ENCODE assay signal across 1 cellular context in genomic region chr1:6259491-6260362, GRCh38.
TF ChIP-seq lines count a peak whose summit lies in the region.

No MANE protein-coding gene starts in this region.

TF ChIP-seq in HepG2, 621 proteins besides CTCF, POLR2A, EP300 and RAD21 (continued from another document and continues in another):
- TF ChIP-seq ZNF550 (CRISPR knock-in tag; IDR thresholded peaks at IDR 0.05; ENCODE audit: borderline replicate concordance) (no peak), ZNF792 (CRISPR knock-in tag; IDR thresholded peaks at IDR 0.05) (no peak), NR2F2 (IDR thresholded peaks at IDR 0.05; ENCODE audit: borderline replicate concordance, low read depth) (no peak), ZNF274 (CRISPR knock-in tag; IDR thresholded peaks at IDR 0.05) (no peak), ZNF432 (CRISPR knock-in tag; IDR thresholded peaks at IDR 0.05; ENCODE audit: borderline replicate concordance) (no peak), ZHX1 (CRISPR knock-in tag; IDR thresholded peaks at IDR 0.05; ENCODE audit: low read depth) (no peak), ZNF329 (CRISPR knock-in tag; IDR thresholded peaks at IDR 0.05; ENCODE audit: low read depth) (no peak), AGO2 (optimal IDR thresholded peaks at IDR 0.05; ENCODE audit: low read depth, low read length) (no peak), ARNTL (CRISPR knock-in tag; IDR thresholded peaks at IDR 0.05) (no peak), BCL6 (CRISPR knock-in tag; IDR thresholded peaks at IDR 0.05) (no peak; the same call in 1 of the 2 replicates), TOPORS (CRISPR knock-in tag; IDR thresholded peaks at IDR 0.05) (no peak), KDM5A (IDR thresholded peaks at IDR 0.05; ENCODE audit: borderline replicate concordance, low read length) (no peak), ZNF629 (CRISPR knock-in tag; conservative IDR thresholded peaks at IDR 0.05) (0 out of 2 replicates have a peak, but pooled peaks have one; percentile 15), KDM5B (CRISPR knock-in tag; IDR thresholded peaks at IDR 0.05; ENCODE audit: borderline replicate concordance) (no peak), ZFX (CRISPR knock-in tag; IDR thresholded peaks at IDR 0.05; ENCODE audit: low read depth) (0 out of 2 replicates have a peak, but pooled peaks have one; percentile 24), ZNF451 (CRISPR knock-in tag; IDR thresholded peaks at IDR 0.05) (0 out of 2 replicates have a peak, but pooled peaks have one; percentile 32), ZNF746 (CRISPR knock-in tag; IDR thresholded peaks at IDR 0.05) (no peak), ZMAT5 (CRISPR knock-in tag; IDR thresholded peaks at IDR 0.05; ENCODE audit: borderline replicate concordance, low read depth) (no peak), ZC3H4 (CRISPR knock-in tag; IDR thresholded peaks at IDR 0.05; ENCODE audit: borderline replicate concordance) (no peak), ZNF501 (CRISPR knock-in tag; IDR thresholded peaks at IDR 0.05) (peak; percentile 57; the same call in 1 of the 2 replicates), SMAD9 (CRISPR knock-in tag; IDR thresholded peaks at IDR 0.05) (no peak), CBX2 (IDR thresholded peaks at IDR 0.05; ENCODE audit: low read depth, low read length) (no peak), CBX2 (CRISPR knock-in tag; IDR thresholded peaks at IDR 0.05; ENCODE audit: low read depth) (no peak), ZNF44 (CRISPR knock-in tag; IDR thresholded peaks at IDR 0.05) (no peak), ZNF468 (CRISPR knock-in tag; IDR thresholded peaks at IDR 0.05) (no peak), KLF9 (CRISPR knock-in tag; IDR thresholded peaks at IDR 0.05; ENCODE audit: low read depth) (no peak), MED13 (CRISPR knock-in tag; IDR thresholded peaks at IDR 0.05) (no peak), THAP11 (CRISPR knock-in tag; IDR thresholded peaks at IDR 0.05) (no peak), ESRRA (CRISPR knock-in tag; IDR thresholded peaks at IDR 0.05; ENCODE audit: low read depth) (no peak), ZNF225 (CRISPR knock-in tag; IDR thresholded peaks at IDR 0.05) (no peak), ZFP41 (CRISPR knock-in tag; IDR thresholded peaks at IDR 0.05; ENCODE audit: borderline replicate concordance) (no peak), CC2D1A (CRISPR knock-in tag; IDR thresholded peaks at IDR 0.05) (no peak), ZBTB7A (CRISPR knock-in tag; IDR thresholded peaks at IDR 0.05) (no peak), FOXA3 (CRISPR knock-in tag; IDR thresholded peaks at IDR 0.05) (no peak), ZNF652 (CRISPR knock-in tag; IDR thresholded peaks at IDR 0.05; ENCODE audit: borderline replicate concordance, low read depth) (no peak), HIC2 (CRISPR knock-in tag; IDR thresholded peaks at IDR 0.05; ENCODE audit: low read depth) (no peak), SP140L (CRISPR knock-in tag; IDR thresholded peaks at IDR 0.05; ENCODE audit: borderline replicate concordance) (no peak), ZNF292 (CRISPR knock-in tag; IDR thresholded peaks at IDR 0.05; ENCODE audit: borderline replicate concordance, low read depth) (no peak), HMG20A (CRISPR knock-in tag; IDR thresholded peaks at IDR 0.05; ENCODE audit: borderline replicate concordance) (no peak)
- TF ChIP-seq, protein P1, sequence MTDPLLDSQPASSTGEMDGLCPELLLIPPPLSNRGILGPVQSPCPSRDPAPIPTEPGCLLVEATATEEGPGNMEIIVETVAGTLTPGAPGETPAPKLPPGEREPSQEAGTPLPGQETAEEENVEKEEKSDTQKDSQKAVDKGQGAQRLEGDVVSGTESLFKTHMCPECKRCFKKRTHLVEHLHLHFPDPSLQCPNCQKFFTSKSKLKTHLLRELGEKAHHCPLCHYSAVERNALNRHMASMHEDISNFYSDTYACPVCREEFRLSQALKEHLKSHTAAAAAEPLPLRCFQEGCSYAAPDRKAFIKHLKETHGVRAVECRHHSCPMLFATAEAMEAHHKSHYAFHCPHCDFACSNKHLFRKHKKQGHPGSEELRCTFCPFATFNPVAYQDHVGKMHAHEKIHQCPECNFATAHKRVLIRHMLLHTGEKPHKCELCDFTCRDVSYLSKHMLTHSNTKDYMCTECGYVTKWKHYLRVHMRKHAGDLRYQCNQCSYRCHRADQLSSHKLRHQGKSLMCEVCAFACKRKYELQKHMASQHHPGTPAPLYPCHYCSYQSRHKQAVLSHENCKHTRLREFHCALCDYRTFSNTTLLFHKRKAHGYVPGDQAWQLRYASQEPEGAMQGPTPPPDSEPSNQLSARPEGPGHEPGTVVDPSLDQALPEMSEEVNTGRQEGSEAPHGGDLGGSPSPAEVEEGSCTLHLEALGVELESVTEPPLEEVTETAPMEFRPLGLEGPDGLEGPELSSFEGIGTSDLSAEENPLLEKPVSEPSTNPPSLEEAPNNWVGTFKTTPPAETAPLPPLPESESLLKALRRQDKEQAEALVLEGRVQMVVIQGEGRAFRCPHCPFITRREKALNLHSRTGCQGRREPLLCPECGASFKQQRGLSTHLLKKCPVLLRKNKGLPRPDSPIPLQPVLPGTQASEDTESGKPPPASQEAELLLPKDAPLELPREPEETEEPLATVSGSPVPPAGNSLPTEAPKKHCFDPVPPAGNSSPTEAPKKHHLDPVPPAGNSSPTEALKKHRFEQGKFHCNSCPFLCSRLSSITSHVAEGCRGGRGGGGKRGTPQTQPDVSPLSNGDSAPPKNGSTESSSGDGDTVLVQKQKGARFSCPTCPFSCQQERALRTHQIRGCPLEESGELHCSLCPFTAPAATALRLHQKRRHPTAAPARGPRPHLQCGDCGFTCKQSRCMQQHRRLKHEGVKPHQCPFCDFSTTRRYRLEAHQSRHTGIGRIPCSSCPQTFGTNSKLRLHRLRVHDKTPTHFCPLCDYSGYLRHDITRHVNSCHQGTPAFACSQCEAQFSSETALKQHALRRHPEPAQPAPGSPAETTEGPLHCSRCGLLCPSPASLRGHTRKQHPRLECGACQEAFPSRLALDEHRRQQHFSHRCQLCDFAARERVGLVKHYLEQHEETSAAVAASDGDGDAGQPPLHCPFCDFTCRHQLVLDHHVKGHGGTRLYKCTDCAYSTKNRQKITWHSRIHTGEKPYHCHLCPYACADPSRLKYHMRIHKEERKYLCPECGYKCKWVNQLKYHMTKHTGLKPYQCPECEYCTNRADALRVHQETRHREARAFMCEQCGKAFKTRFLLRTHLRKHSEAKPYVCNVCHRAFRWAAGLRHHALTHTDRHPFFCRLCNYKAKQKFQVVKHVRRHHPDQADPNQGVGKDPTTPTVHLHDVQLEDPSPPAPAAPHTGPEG (CRISPR knock-in tag; IDR thresholded peaks at IDR 0.05) = no peak
- TF ChIP-seq, protein P2, sequence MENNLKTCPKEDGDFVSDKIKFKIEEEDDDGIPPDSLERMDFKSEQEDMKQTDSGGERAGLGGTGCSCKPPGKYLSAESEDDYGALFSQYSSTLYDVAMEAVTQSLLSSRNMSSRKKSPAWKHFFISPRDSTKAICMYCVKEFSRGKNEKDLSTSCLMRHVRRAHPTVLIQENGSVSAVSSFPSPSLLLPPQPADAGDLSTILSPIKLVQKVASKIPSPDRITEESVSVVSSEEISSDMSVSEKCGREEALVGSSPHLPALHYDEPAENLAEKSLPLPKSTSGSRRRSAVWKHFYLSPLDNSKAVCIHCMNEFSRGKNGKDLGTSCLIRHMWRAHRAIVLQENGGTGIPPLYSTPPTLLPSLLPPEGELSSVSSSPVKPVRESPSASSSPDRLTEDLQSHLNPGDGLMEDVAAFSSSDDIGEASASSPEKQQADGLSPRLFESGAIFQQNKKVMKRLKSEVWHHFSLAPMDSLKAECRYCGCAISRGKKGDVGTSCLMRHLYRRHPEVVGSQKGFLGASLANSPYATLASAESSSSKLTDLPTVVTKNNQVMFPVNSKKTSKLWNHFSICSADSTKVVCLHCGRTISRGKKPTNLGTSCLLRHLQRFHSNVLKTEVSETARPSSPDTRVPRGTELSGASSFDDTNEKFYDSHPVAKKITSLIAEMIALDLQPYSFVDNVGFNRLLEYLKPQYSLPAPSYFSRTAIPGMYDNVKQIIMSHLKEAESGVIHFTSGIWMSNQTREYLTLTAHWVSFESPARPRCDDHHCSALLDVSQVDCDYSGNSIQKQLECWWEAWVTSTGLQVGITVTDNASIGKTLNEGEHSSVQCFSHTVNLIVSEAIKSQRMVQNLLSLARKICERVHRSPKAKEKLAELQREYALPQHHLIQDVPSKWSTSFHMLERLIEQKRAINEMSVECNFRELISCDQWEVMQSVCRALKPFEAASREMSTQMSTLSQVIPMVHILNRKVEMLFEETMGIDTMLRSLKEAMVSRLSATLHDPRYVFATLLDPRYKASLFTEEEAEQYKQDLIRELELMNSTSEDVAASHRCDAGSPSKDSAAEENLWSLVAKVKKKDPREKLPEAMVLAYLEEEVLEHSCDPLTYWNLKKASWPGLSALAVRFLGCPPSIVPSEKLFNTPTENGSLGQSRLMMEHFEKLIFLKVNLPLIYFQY (CRISPR knock-in tag; IDR thresholded peaks at IDR 0.05; ENCODE audit: borderline replicate concordance) = no peak
- TF ChIP-seq, protein P3, sequence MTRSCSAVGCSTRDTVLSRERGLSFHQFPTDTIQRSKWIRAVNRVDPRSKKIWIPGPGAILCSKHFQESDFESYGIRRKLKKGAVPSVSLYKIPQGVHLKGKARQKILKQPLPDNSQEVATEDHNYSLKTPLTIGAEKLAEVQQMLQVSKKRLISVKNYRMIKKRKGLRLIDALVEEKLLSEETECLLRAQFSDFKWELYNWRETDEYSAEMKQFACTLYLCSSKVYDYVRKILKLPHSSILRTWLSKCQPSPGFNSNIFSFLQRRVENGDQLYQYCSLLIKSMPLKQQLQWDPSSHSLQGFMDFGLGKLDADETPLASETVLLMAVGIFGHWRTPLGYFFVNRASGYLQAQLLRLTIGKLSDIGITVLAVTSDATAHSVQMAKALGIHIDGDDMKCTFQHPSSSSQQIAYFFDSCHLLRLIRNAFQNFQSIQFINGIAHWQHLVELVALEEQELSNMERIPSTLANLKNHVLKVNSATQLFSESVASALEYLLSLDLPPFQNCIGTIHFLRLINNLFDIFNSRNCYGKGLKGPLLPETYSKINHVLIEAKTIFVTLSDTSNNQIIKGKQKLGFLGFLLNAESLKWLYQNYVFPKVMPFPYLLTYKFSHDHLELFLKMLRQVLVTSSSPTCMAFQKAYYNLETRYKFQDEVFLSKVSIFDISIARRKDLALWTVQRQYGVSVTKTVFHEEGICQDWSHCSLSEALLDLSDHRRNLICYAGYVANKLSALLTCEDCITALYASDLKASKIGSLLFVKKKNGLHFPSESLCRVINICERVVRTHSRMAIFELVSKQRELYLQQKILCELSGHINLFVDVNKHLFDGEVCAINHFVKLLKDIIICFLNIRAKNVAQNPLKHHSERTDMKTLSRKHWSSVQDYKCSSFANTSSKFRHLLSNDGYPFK (CRISPR knock-in tag; IDR thresholded peaks at IDR 0.05; ENCODE audit: borderline replicate concordance) = no peak
- TF ChIP-seq, protein P4, sequence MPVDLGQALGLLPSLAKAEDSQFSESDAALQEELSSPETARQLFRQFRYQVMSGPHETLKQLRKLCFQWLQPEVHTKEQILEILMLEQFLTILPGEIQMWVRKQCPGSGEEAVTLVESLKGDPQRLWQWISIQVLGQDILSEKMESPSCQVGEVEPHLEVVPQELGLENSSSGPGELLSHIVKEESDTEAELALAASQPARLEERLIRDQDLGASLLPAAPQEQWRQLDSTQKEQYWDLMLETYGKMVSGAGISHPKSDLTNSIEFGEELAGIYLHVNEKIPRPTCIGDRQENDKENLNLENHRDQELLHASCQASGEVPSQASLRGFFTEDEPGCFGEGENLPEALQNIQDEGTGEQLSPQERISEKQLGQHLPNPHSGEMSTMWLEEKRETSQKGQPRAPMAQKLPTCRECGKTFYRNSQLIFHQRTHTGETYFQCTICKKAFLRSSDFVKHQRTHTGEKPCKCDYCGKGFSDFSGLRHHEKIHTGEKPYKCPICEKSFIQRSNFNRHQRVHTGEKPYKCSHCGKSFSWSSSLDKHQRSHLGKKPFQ (CRISPR knock-in tag; IDR thresholded peaks at IDR 0.05; ENCODE audit: insufficient replicate concordance) = no peak
